Comparison of ENCODE assay signal across 8 cellular contexts in the genomic region with DNA sequence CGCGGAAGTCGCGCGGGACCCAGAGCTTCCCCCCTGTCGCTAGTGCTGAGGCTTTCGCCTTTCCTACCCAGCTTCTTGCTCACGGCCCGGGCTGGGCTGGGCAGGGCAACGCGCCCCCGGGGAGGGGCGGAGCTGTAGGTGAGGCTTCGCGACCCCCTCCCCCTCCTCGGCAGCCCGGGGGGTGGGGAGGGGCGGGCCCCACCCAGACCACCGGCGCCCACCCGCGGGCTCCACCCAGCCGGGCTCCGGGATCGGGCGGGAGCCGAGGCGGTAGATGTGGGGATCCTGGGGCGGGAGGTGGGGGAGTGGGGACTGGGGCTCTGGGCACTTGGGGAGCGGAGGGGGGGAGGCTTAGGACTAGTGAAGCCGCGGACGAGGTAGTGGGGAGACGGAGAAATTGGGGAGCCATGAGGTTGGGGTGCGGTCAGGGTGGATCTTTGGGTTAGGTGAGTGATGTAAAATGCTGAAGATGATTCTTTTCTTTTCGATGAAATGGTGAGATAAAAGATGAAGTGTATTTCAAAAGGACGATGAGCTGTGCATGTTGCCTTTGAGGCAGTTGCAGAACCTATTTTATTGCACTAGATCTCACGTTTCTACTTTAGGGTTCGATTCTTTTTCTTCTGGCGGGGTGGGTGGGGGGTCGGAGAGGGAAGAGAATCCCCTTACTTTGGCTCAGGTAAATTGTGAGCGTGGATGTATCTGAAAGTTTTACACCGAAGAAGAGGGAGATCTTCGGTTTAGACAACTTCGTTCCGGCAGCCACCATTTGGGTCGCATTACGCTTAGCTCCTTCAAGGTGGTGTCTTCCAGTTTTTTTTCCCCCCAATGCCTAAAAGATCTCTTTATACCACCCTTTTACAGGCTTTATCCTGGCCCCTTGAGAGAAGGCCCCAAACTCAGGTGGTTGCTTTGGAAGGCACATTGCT. TPM values are rescaled to one million over a fixed set of nuclear protein-coding genes. Genes with fewer than 3 reads are reported as not detected.
DNase-seq lines count a peak whose midpoint lies in the region; ATAC-seq and TF ChIP-seq lines count a peak whose summit lies in the region.

No MANE protein-coding gene starts in this region.

- peaks cover 27% of the 10 kb centered on the region for H3K4me1 Mint-ChIP-seq in activated naive CD8-positive, alpha-beta T cell treated with anti-CD3 and anti-CD28 coated beads for 36 hours

- peaks cover 13% of the 10 kb centered on the region for H3K36me3 Mint-ChIP-seq in activated naive CD8-positive, alpha-beta T cell treated with anti-CD3 and anti-CD28 coated beads for 36 hours

- POLR2A ChIA-PET in GM10248 (lab: Yijun Ruan, JAX): no interaction called here

- intact Hi-C loops in left ventricle myocardium superior (cut with micrococcal nuclease): no loop called here

- CTCF ChIA-PET in GM10248 (lab: Yijun Ruan, JAX): interaction anchor here (0.7 to 2.1 kb wide), 5 partner anchors 13 to 416 kb away, joined by 3 to 6 read pairs (median 3); no protein-coding TSS in a partner anchor

- TF ChIP-seq CTCF in GM10248 (IDR thresholded peaks at IDR 0.05; ENCODE audit: control extremely low read depth, extremely low read depth, low read depth, missing control alignments): no peak

- H3K27ac Mint-ChIP-seq in activated naive CD8-positive, alpha-beta T cell treated with anti-CD3 and anti-CD28 coated beads for 36 hours: peak overlapping the region; percentile 81

- H3K27me3 Mint-ChIP-seq in activated naive CD8-positive, alpha-beta T cell treated with anti-CD3 and anti-CD28 coated beads for 36 hours: no peaks in the 10 kb centered on the region

- no peaks in the 10 kb centered on the region for H3K9me3 Mint-ChIP-seq in activated naive CD8-positive, alpha-beta T cell treated with anti-CD3 and anti-CD28 coated beads for 36 hours

- ATAC-seq in GM21528 (IDR thresholded peaks at IDR 0.05; ENCODE audit: low FRiP score, unreplicated experiment): peak; percentile 48
- peak; percentile 20 for ATAC-seq in left ventricle myocardium superior

- peak; percentile 88 for DNase-seq in D341Med (ENCODE audit: low spot score)
- peak; percentile 68 to 82 for DNase-seq in NCI-H1930 (lab: John Stamatoyannopoulos, UW)
- no peak for DNase-seq in activated naive CD8-positive, alpha-beta T cell treated with anti-CD3 and anti-CD28 coated beads for 36 hours
- DNase-seq in left ventricle myocardium superior: no peak
- peak; percentile 16 for DNase-seq in putamen (ENCODE audit: low spot score)
- DNase-seq in GM10248 (ENCODE audit: extremely low spot score): no peak
- DNase-seq in NCI-H128 (lab: John Stamatoyannopoulos, UW; ENCODE audit: unreplicated experiment): no peak

- H3K4me3 Mint-ChIP-seq in activated naive CD8-positive, alpha-beta T cell treated with anti-CD3 and anti-CD28 coated beads for 36 hours: peak overlapping the region; percentile 87

RNA-seq across cellular contexts. Expression of a gene that starts 0.6 kb away (rescaled TPM):
- total RNA-seq in activated naive CD8-positive, alpha-beta T cell treated with anti-CD3 and anti-CD28 coated beads for 36 hours: 10 to 100 TPM; 24.0 to 25.5 TPM
- total RNA-seq in left ventricle myocardium superior: 43.0 TPM

RNA-seq across cellular contexts. Expression of a gene that starts 42.1 kb away (rescaled TPM):
- 10 to 100 TPM; 11.2 to 11.4 TPM for total RNA-seq in activated naive CD8-positive, alpha-beta T cell treated with anti-CD3 and anti-CD28 coated beads for 36 hours
- total RNA-seq in left ventricle myocardium superior: 6.4 TPM

Comparison
In these comparisons a context has a peak if more than half of its experiments do, and no peak if none do; other contexts are left out.
1. DNase-seq: peak in D341Med (single experiment), NCI-H1930 (2 of 2) and putamen (single experiment); none in activated naive CD8-positive, alpha-beta T cell treated with anti-CD3 and anti-CD28 coated beads for 36 hours (single experiment), left ventricle myocardium superior (single experiment), GM10248 (single experiment) and NCI-H128 (single experiment).